18 cellular contexts compared by ENCODE assay signal in genomic region chr3:10583798-10584708, GRCh38.
"Had no signal": no experiment of that assay in that cellular context is flagged by ENCODE, and none has a peak within 500 bp of the region (broad histone marks: within the 10 kb centered on the region; RNA-seq: fewer than 3 reads in every experiment).

No MANE protein-coding gene starts in this region.

- H3K4me1 ChIP-seq: heart left ventricle, right atrium auricular region, uterus had no signal

- ATAC-seq: esophagus mucosa, heart left ventricle, left colon, left ventricle myocardium superior had no signal

- H3K27ac ChIP-seq: heart left ventricle, neutrophil, right atrium auricular region, uterus had no signal

- H3K4me3 ChIP-seq: heart left ventricle, lung, right atrium auricular region, uterus had no signal

- H3K9me3 ChIP-seq: heart left ventricle, neutrophil, right atrium auricular region, uterus had no signal

- DNase-seq: effector memory CD4-positive, alpha-beta T cell; heart left ventricle; hippocampal formation; left colon; left ventricle myocardium superior; mesendoderm; naive B cell; nephron progenitor cell; small intestine; stimulated activated CD4-positive, alpha-beta T cell treated with anti-CD3 and anti-CD28 coated beads, Interleukin-12 subunit alpha, Interleukin-12 subunit beta, amount 100 ng/mL, for 4 hours; stimulated activated naive CD4-positive, alpha-beta T cell; uterus had no signal

- H3K27me3 ChIP-seq: neutrophil, right atrium auricular region, uterus had no signal

- H3K36me3 ChIP-seq: heart left ventricle, neutrophil, right atrium auricular region, uterus had no signal

- FAIRE-seq: endometrium, frontal cortex, small intestine had no signal
